Comparison of ENCODE assay signal across 4 cellular contexts in the genomic region with DNA sequence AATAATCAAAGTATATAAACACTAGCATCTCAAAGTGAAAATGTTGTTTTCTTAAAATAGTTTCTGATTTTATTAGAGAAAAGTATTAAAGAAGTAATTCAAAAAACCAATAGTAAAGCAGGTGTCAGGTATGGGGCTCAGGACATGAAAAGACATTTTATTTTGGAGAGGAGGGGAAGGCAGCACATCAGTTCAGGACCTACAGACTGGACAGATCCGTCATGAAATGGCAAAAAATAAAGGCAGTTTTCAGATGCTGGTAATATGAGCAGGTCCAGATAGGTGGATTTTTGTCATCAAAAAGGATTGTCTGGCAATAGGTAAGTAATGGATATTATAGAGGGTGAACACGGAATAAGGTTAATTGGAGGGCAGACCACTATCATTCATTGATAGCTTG.
A peak's percentile ranks its signal among the peaks of the same experiment; 100 is the strongest.
TF ChIP-seq lines count a peak whose summit lies in the region.

No MANE protein-coding gene starts in this region.

TF ChIP-seq in SK-N-SH, 30 proteins besides CTCF, POLR2A, EP300 and RAD21:
- TF ChIP-seq, protein P1, sequence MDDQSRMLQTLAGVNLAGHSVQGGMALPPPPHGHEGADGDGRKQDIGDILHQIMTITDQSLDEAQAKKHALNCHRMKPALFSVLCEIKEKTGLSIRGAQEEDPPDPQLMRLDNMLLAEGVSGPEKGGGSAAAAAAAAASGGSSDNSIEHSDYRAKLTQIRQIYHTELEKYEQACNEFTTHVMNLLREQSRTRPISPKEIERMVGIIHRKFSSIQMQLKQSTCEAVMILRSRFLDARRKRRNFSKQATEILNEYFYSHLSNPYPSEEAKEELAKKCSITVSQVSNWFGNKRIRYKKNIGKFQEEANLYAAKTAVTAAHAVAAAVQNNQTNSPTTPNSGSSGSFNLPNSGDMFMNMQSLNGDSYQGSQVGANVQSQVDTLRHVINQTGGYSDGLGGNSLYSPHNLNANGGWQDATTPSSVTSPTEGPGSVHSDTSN (IDR thresholded peaks at IDR 0.05): no peak
- TF ChIP-seq REST (IDR thresholded peaks at IDR 0.05; ENCODE audit: low read depth, low read length): peak; percentile 67
TF ChIP-seq in SK-N-SH: peak in this region for 1.

TF ChIP-seq in SK-N-SH treated with all-trans-retinoic acid at 6 μM for 48 hours, 23 proteins besides CTCF, POLR2A, EP300 and RAD21:
- no peak for TF ChIP-seq SNAI2 (CRISPR knock-in tag; IDR thresholded peaks at IDR 0.05)
- TF ChIP-seq RARB (CRISPR knock-in tag; IDR thresholded peaks at IDR 0.05): no peak
- TF ChIP-seq ARNTL (CRISPR knock-in tag; IDR thresholded peaks at IDR 0.05; ENCODE audit: borderline replicate concordance, low read depth): no peak
- no peak for TF ChIP-seq TOX (CRISPR knock-in tag; IDR thresholded peaks at IDR 0.05; ENCODE audit: borderline replicate concordance)
- no peak for TF ChIP-seq ZNF565 (CRISPR knock-in tag; conservative IDR thresholded peaks at IDR 0.05; ENCODE audit: low read depth)
- TF ChIP-seq TCF4 (CRISPR knock-in tag; IDR thresholded peaks at IDR 0.05; ENCODE audit: borderline replicate concordance): no peak
- no peak for TF ChIP-seq ZFP30 (CRISPR knock-in tag; IDR thresholded peaks at IDR 0.05)
- TF ChIP-seq, protein P2, sequence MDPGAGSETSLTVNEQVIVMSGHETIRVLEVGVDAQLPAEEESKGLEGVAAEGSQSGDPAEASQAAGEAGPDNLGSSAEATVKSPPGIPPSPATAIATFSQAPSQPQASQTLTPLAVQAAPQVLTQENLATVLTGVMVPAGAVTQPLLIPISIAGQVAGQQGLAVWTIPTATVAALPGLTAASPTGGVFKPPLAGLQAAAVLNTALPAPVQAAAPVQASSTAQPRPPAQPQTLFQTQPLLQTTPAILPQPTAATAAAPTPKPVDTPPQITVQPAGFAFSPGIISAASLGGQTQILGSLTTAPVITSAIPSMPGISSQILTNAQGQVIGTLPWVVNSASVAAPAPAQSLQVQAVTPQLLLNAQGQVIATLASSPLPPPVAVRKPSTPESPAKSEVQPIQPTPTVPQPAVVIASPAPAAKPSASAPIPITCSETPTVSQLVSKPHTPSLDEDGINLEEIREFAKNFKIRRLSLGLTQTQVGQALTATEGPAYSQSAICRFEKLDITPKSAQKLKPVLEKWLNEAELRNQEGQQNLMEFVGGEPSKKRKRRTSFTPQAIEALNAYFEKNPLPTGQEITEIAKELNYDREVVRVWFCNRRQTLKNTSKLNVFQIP (CRISPR knock-in tag; IDR thresholded peaks at IDR 0.05; ENCODE audit: borderline replicate concordance, low read depth): no peak
- no peak for TF ChIP-seq PPARA (CRISPR knock-in tag; IDR thresholded peaks at IDR 0.05; ENCODE audit: borderline replicate concordance)
- TF ChIP-seq OSR1 (CRISPR knock-in tag; IDR thresholded peaks at IDR 0.05): no peak
- no peak for TF ChIP-seq GLIS3 (CRISPR knock-in tag; IDR thresholded peaks at IDR 0.05)
- TF ChIP-seq CSDC2 (CRISPR knock-in tag; IDR thresholded peaks at IDR 0.05): no peak
TF ChIP-seq in SK-N-SH treated with all-trans-retinoic acid at 6 μM for 48 hours: peak in this region for 0.

TF ChIP-seq in HEK293, 187 proteins besides CTCF, POLR2A, EP300 and RAD21:
- TF ChIP-seq ZNF202 (tag by site-specific recombination; IDR thresholded peaks at IDR 0.05; ENCODE audit: borderline replicate concordance): no peak
- TF ChIP-seq, protein P3, sequence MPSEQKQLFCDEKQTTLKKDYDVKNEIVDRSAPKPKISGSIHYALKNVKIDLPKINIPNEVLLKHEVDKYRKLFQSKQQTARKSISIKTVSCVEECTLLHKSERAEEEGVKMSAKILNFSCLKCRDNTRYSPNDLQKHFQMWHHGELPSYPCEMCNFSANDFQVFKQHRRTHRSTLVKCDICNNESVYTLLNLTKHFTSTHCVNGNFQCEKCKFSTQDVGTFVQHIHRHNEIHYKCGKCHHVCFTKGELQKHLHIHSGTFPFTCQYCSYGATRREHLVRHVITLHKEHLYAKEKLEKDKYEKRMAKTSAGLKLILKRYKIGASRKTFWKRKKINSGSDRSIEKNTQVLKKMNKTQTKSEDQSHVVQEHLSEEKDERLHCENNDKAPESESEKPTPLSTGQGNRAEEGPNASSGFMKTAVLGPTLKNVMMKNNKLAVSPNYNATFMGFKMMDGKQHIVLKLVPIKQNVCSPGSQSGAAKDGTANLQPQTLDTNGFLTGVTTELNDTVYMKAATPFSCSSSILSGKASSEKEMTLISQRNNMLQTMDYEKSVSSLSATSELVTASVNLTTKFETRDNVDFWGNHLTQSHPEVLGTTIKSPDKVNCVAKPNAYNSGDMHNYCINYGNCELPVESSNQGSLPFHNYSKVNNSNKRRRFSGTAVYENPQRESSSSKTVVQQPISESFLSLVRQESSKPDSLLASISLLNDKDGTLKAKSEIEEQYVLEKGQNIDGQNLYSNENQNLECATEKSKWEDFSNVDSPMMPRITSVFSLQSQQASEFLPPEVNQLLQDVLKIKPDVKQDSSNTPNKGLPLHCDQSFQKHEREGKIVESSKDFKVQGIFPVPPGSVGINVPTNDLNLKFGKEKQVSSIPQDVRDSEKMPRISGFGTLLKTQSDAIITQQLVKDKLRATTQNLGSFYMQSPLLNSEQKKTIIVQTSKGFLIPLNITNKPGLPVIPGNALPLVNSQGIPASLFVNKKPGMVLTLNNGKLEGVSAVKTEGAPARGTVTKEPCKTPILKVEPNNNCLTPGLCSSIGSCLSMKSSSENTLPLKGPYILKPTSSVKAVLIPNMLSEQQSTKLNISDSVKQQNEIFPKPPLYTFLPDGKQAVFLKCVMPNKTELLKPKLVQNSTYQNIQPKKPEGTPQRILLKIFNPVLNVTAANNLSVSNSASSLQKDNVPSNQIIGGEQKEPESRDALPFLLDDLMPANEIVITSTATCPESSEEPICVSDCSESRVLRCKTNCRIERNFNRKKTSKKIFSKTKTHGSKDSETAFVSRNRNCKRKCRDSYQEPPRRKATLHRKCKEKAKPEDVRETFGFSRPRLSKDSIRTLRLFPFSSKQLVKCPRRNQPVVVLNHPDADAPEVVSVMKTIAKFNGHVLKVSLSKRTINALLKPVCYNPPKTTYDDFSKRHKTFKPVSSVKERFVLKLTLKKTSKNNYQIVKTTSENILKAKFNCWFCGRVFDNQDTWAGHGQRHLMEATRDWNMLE (tag by site-specific recombination; conservative IDR thresholded peaks at IDR 0.05; ENCODE audit: low read depth): no peak
- no peak for TF ChIP-seq ZNF302 (tag by site-specific recombination; IDR thresholded peaks at IDR 0.05; ENCODE audit: low read depth)
- no peak for TF ChIP-seq ZNF404 (tag by site-specific recombination; IDR thresholded peaks at IDR 0.05)
- TF ChIP-seq REST (tag by site-specific recombination; IDR thresholded peaks at IDR 0.05): peak; percentile 68

TF ChIP-seq in GM12878, 131 proteins besides CTCF, POLR2A, EP300 and RAD21:
- TF ChIP-seq KLF5 (IDR thresholded peaks at IDR 0.05; ENCODE audit: partially characterized antibody): no peak
- peak; percentile 57 for TF ChIP-seq REST (IDR thresholded peaks at IDR 0.05; ENCODE audit: low read depth, low read length)
- TF ChIP-seq, protein P4, sequence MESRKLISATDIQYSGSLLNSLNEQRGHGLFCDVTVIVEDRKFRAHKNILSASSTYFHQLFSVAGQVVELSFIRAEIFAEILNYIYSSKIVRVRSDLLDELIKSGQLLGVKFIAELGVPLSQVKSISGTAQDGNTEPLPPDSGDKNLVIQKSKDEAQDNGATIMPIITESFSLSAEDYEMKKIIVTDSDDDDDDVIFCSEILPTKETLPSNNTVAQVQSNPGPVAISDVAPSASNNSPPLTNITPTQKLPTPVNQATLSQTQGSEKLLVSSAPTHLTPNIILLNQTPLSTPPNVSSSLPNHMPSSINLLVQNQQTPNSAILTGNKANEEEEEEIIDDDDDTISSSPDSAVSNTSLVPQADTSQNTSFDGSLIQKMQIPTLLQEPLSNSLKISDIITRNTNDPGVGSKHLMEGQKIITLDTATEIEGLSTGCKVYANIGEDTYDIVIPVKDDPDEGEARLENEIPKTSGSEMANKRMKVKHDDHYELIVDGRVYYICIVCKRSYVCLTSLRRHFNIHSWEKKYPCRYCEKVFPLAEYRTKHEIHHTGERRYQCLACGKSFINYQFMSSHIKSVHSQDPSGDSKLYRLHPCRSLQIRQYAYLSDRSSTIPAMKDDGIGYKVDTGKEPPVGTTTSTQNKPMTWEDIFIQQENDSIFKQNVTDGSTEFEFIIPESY (IDR thresholded peaks at IDR 0.05): no peak
TF ChIP-seq in GM12878: peak in this region for 1.
